Comparison of ENCODE assay signal across 16 cellular contexts in genomic region chr13:40648040-40648439, GRCh38. TPM values are rescaled to one million over a fixed set of nuclear protein-coding genes. Genes with fewer than 3 reads are reported as not detected.
DNase-seq lines count a peak whose midpoint lies in the region; ATAC-seq, FAIRE-seq and TF ChIP-seq lines count a peak whose summit lies in the region.
"Had no signal": no experiment of that assay in that cellular context is flagged by ENCODE, and none has a peak within 500 bp of the region (broad histone marks: within the 10 kb centered on the region; RNA-seq: fewer than 3 reads in every experiment).

No MANE protein-coding gene starts in this region.

- H3K9me3 Mint-ChIP-seq in activated T-cell treated with anti-CD3 and anti-CD28 coated beads, Interleukin-2, amount 50 U/mL, for 24 hours: no peaks in the 10 kb centered on the region
- H3K9me3 Mint-ChIP-seq in activated T-helper 17 cell treated with anti-CD3 and anti-CD28 coated beads, Interleukin-2, amount 50 U/mL, for 72 hours: no peaks in the 10 kb centered on the region
- H3K9me3 Mint-ChIP-seq in naive thymus-derived CD8-positive, alpha-beta T cell: no peaks in the 10 kb centered on the region
- H3K9me3 Mint-ChIP-seq: nephron progenitor cell had no signal

- H3K36me3 Mint-ChIP-seq in activated T-cell treated with anti-CD3 and anti-CD28 coated beads, Interleukin-2, amount 50 U/mL, for 24 hours (ENCODE audit: low read depth): peaks cover 50% of the 10 kb centered on the region
- peaks cover 40% of the 10 kb centered on the region for H3K36me3 Mint-ChIP-seq in activated T-helper 17 cell treated with anti-CD3 and anti-CD28 coated beads, Interleukin-2, amount 50 U/mL, for 72 hours (ENCODE audit: low read depth)
- H3K36me3 Mint-ChIP-seq in naive thymus-derived CD8-positive, alpha-beta T cell: peaks cover 0 to 22% (median 5%) of the 10 kb centered on the region in 3 donors

- no peak overlapping the region for H3K4me3 Mint-ChIP-seq in activated T-cell treated with anti-CD3 and anti-CD28 coated beads, Interleukin-2, amount 50 U/mL, for 24 hours
- peak overlapping the region; percentile 88 for H3K4me3 Mint-ChIP-seq in activated T-helper 17 cell treated with anti-CD3 and anti-CD28 coated beads, Interleukin-2, amount 50 U/mL, for 72 hours
- H3K4me3 Mint-ChIP-seq in naive thymus-derived CD8-positive, alpha-beta T cell: peak overlapping the region in 9 of 10 donors; percentile 17 to 62 (median 55)
- H3K4me3 Mint-ChIP-seq: activated CD8-positive, alpha-beta memory T cell treated with anti-CD3 and anti-CD28 coated beads, Interleukin-2, amount 10 ng/mL, durations not matched to agents 7 days and 5 days; nephron progenitor cell had no signal

- DNase-seq in activated T-cell treated with anti-CD3 and anti-CD28 coated beads, Interleukin-2, amount 50 U/mL, for 24 hours: no peak
- DNase-seq in activated T-cell treated with anti-CD3 and anti-CD28 coated beads, Interleukin-2, amount 50 U/mL, for 48 hours: no peak
- DNase-seq in LoVo (ENCODE audit: low spot score): peak; percentile 29
- DNase-seq in naive thymus-derived CD8-positive, alpha-beta T cell: no peak
- no peak for DNase-seq in activated CD8-positive, alpha-beta memory T cell treated with anti-CD3 and anti-CD28 coated beads for 24 hours
- no peak for DNase-seq in GM12892 (ENCODE audit: insufficient read length)
- DNase-seq: activated CD8-positive, alpha-beta memory T cell treated with anti-CD3 and anti-CD28 coated beads, Interleukin-2, amount 10 ng/mL, durations not matched to agents 7 days and 5 days; cerebellar nuclear complex; nephron progenitor cell; SHP77 treated with DMSO at 0.1 percent for 48 hours; stomach had no signal

- no peak for TF ChIP-seq POLR2A in GM12892 (IDR thresholded peaks at IDR 0.05; ENCODE audit: low read depth, low read length)

- H3K27ac Mint-ChIP-seq in activated T-cell treated with anti-CD3 and anti-CD28 coated beads, Interleukin-2, amount 50 U/mL, for 24 hours: peak overlapping the region; percentile 80
- H3K27ac Mint-ChIP-seq in activated T-helper 17 cell treated with anti-CD3 and anti-CD28 coated beads, Interleukin-2, amount 50 U/mL, for 72 hours: peak overlapping the region; percentile 69
- H3K27ac Mint-ChIP-seq in naive thymus-derived CD8-positive, alpha-beta T cell: peak overlapping the region in 8 of 10 donors; percentile 33 to 89 (median 78)
- H3K27ac Mint-ChIP-seq: activated CD8-positive, alpha-beta memory T cell treated with anti-CD3 and anti-CD28 coated beads, Interleukin-2, amount 10 ng/mL, durations not matched to agents 7 days and 5 days had no signal

- H3K4me1 Mint-ChIP-seq in activated T-cell treated with anti-CD3 and anti-CD28 coated beads, Interleukin-2, amount 50 U/mL, for 24 hours (ENCODE audit: low read depth): peaks cover 97% of the 10 kb centered on the region
- peaks cover 79% of the 10 kb centered on the region for H3K4me1 Mint-ChIP-seq in activated T-helper 17 cell treated with anti-CD3 and anti-CD28 coated beads, Interleukin-2, amount 50 U/mL, for 72 hours
- H3K4me1 Mint-ChIP-seq in naive thymus-derived CD8-positive, alpha-beta T cell: peaks cover 55 to 99% (median 97%) of the 10 kb centered on the region in 4 donors

- no peak for FAIRE-seq in GM12892 (lab: Jason Lieb, UNC)
- FAIRE-seq: D721Med, GM18507, K562 had no signal

- no peak for ATAC-seq in activated T-helper 17 cell treated with anti-CD3 and anti-CD28 coated beads, Interleukin-2, amount 50 U/mL, for 72 hours (replicated peaks)
- no peak for ATAC-seq in naive thymus-derived CD8-positive, alpha-beta T cell
- no peak for ATAC-seq in HG02759 (IDR thresholded peaks at IDR 0.05; ENCODE audit: unreplicated experiment)
- ATAC-seq: activated CD8-positive, alpha-beta memory T cell treated with anti-CD3 and anti-CD28 coated beads, Interleukin-2, amount 10 ng/mL, durations not matched to agents 7 days and 5 days; K562 had no signal

- POLR2A ChIA-PET in naive thymus-derived CD8-positive, alpha-beta T cell (lab: Charles Lee): interaction anchor here (1.7 kb wide), 1 partner anchor 16 kb away, joined by 4 read pairs; no protein-coding TSS in a partner anchor

- no peaks in the 10 kb centered on the region for H3K27me3 Mint-ChIP-seq in activated T-cell treated with anti-CD3 and anti-CD28 coated beads, Interleukin-2, amount 50 U/mL, for 24 hours
- H3K27me3 Mint-ChIP-seq in activated T-helper 17 cell treated with anti-CD3 and anti-CD28 coated beads, Interleukin-2, amount 50 U/mL, for 72 hours: no peaks in the 10 kb centered on the region
- no peaks in the 10 kb centered on the region for H3K27me3 Mint-ChIP-seq in naive thymus-derived CD8-positive, alpha-beta T cell
- H3K27me3 Mint-ChIP-seq: activated CD8-positive, alpha-beta memory T cell treated with anti-CD3 and anti-CD28 coated beads, Interleukin-2, amount 10 ng/mL, durations not matched to agents 7 days and 5 days had no signal

RNA-seq across cellular contexts. Expression of gene FOXO1, which starts 18.4 kb away (rescaled TPM):
- 10 to 100 TPM; 32.0 to 48.9 TPM for total RNA-seq in activated T-helper 17 cell treated with anti-CD3 and anti-CD28 coated beads, Interleukin-2, amount 50 U/mL, for 72 hours
- total RNA-seq in naive thymus-derived CD8-positive, alpha-beta T cell: 100 to 1,000 TPM; 101 to 103 TPM
- 100 to 1,000 TPM in 1 of 3 donors, 10 to 100 TPM in 2; 59.1 to 137 (median 86.5) TPM for polyA plus RNA-seq in naive thymus-derived CD8-positive, alpha-beta T cell
- 7.0 TPM for polyA plus RNA-seq in GM12892 (2012; ENCODE audit: missing spikeins)
